ENCODE assay signal across 12 cellular contexts in genomic region chr13:50131998-50132936, GRCh38.
A peak's percentile ranks its signal among the peaks of the same experiment; 100 is the strongest.
DNase-seq lines count a peak whose midpoint lies in the region; ATAC-seq, FAIRE-seq and TF ChIP-seq lines count a peak whose summit lies in the region.
"Had no signal": no experiment of that assay in that cellular context is flagged by ENCODE, and none has a peak within 500 bp of the region (broad histone marks: within the 10 kb centered on the region; RNA-seq: fewer than 3 reads in every experiment).

No MANE protein-coding gene starts in this region.

- no peaks in the 10 kb centered on the region for H3K9me3 Mint-ChIP-seq in activated T-helper 17 cell treated with anti-CD3 and anti-CD28 coated beads, Interleukin-2, amount 50 U/mL, for 72 hours
- no peaks in the 10 kb centered on the region for H3K9me3 Mint-ChIP-seq in stimulated activated naive CD8-positive, alpha-beta T cell treated with anti-CD3 and anti-CD28 coated beads, Interleukin-15, amount 100 ng/mL, for 72 hours

- peak overlapping the region; percentile 92 for H3K4me3 Mint-ChIP-seq in activated T-helper 17 cell treated with anti-CD3 and anti-CD28 coated beads, Interleukin-2, amount 50 U/mL, for 72 hours
- H3K4me3 Mint-ChIP-seq in stimulated activated naive CD8-positive, alpha-beta T cell treated with anti-CD3 and anti-CD28 coated beads, Interleukin-15, amount 100 ng/mL, for 72 hours = peak overlapping the region; percentile 74 to 81

- no peak overlapping the region for H3K27ac ChIP-seq in HepG2 (ENCODE audit: extremely low read length, insufficient read depth, low read length)
- H3K27ac ChIP-seq in right lobe of liver = no peak overlapping the region
- H3K27ac ChIP-seq in iPS-20b (ENCODE audit: low read length) = no peak overlapping the region
- no peak overlapping the region for H3K27ac ChIP-seq in pancreas
- H3K27ac ChIP-seq: parathyroid adenoma had no signal

- POLR2A ChIA-PET in HepG2 (lab: Yijun Ruan, JAX) = no interaction called here

- TF ChIP-seq EP300 in HepG2 (IDR thresholded peaks at IDR 0.05; ENCODE audit: low read depth in 2 of 2, low read length in 2 of 2) (no peak), HepG2 (CRISPR knock-in tag; IDR thresholded peaks at IDR 0.05; ENCODE audit: borderline replicate concordance) (no peak)

- peaks cover 26% of the 10 kb centered on the region for H3K4me1 ChIP-seq in HepG2 (ENCODE audit: insufficient read depth, low read length)
- peaks cover 0 to 16% (median 4%) of the 10 kb centered on the region in 4 donors for H3K4me1 ChIP-seq in right lobe of liver
- peaks cover 23% of the 10 kb centered on the region for H3K4me1 ChIP-seq in iPS-20b (ENCODE audit: insufficient read depth, low read length)
- H3K4me1 ChIP-seq in pancreas = peaks cover 0 to 6% (median 0%) of the 10 kb centered on the region in 3 donors
- H3K4me1 ChIP-seq: parathyroid adenoma had no signal

- no peak for ATAC-seq in HepG2
- ATAC-seq in right lobe of liver = no peak
- ATAC-seq in activated T-helper 17 cell treated with anti-CD3 and anti-CD28 coated beads, Interleukin-2, amount 50 U/mL, for 72 hours (replicated peaks) = no peak
- no peak for ATAC-seq in stimulated activated naive CD8-positive, alpha-beta T cell treated with anti-CD3 and anti-CD28 coated beads, Interleukin-15, amount 100 ng/mL, for 72 hours
- ATAC-seq in GM18858 (IDR thresholded peaks at IDR 0.05; ENCODE audit: unreplicated experiment) = no peak
- ATAC-seq in pancreas = no peak

- H3K36me3 Mint-ChIP-seq in activated T-helper 17 cell treated with anti-CD3 and anti-CD28 coated beads, Interleukin-2, amount 50 U/mL, for 72 hours (ENCODE audit: low read depth) = peaks cover 7% of the 10 kb centered on the region

- H2AFZ ChIP-seq in HepG2 (ENCODE audit: low read length) = no peak overlapping the region
- H2AFZ ChIP-seq: parathyroid adenoma had no signal

- no peak overlapping the region for H3K9ac ChIP-seq in HepG2 (ENCODE audit: insufficient read depth, low read depth, low read length)
- H3K9ac ChIP-seq in iPS-20b (ENCODE audit: low read depth, low read length) = no peak overlapping the region
- H3K9ac ChIP-seq: parathyroid adenoma had no signal

- FAIRE-seq in HepG2 (lab: Jason Lieb, UNC) (no peak), pancreas (lab: Jason Lieb, UNC) (no peak)
- FAIRE-seq: islet of Langerhans had no signal

- 83% methylated on average over 37 of the region's 37 CpGs for WGBS in HepG2 (ENCODE audit: low lambda C conversion rate)
- WGBS in right lobe of liver (ENCODE audit: insufficient coverage, low coverage, low lambda C conversion rate, missing lambda C conversion rate) = 17% methylated on average over 33 of the region's 37 CpGs
- 31 to 32% methylated on average over 37 of the region's 37 CpGs for WGBS in pancreas, 2 donors

- TF ChIP-seq POLR2A in HepG2 (IDR thresholded peaks at IDR 0.05; ENCODE audit: insufficient read depth in 1 of 2, low read depth in 2 of 2, low read length in 2 of 2) = no peak
- TF ChIP-seq POLR2A in right lobe of liver (IDR thresholded peaks at IDR 0.05) = no peak

- peaks cover 17% of the 10 kb centered on the region for H3K27me3 Mint-ChIP-seq in activated T-helper 17 cell treated with anti-CD3 and anti-CD28 coated beads, Interleukin-2, amount 50 U/mL, for 72 hours
- H3K27me3 Mint-ChIP-seq in stimulated activated naive CD8-positive, alpha-beta T cell treated with anti-CD3 and anti-CD28 coated beads, Interleukin-15, amount 100 ng/mL, for 72 hours = peaks cover 77% of the 10 kb centered on the region

- H3K36me3 ChIP-seq in HepG2 (replicated peaks in 1 of 2; ENCODE audit: control insufficient read depth in 1 of 2, insufficient read depth in 2 of 2, low read length in 2 of 2) (no peaks in the 10 kb centered on the region), right lobe of liver (no peaks in the 10 kb centered on the region), iPS-20b (ENCODE audit: insufficient read depth, low read depth, low read length) (no peaks in the 10 kb centered on the region), pancreas (no peaks in the 10 kb centered on the region)

- H3K4me1 Mint-ChIP-seq in activated T-helper 17 cell treated with anti-CD3 and anti-CD28 coated beads, Interleukin-2, amount 50 U/mL, for 72 hours = peaks cover 22% of the 10 kb centered on the region
- H3K4me1 Mint-ChIP-seq in stimulated activated naive CD8-positive, alpha-beta T cell treated with anti-CD3 and anti-CD28 coated beads, Interleukin-15, amount 100 ng/mL, for 72 hours = peaks cover 56% of the 10 kb centered on the region

- H3K27ac Mint-ChIP-seq in activated T-helper 17 cell treated with anti-CD3 and anti-CD28 coated beads, Interleukin-2, amount 50 U/mL, for 72 hours = peak overlapping the region; percentile 58
- H3K27ac Mint-ChIP-seq in stimulated activated naive CD8-positive, alpha-beta T cell treated with anti-CD3 and anti-CD28 coated beads, Interleukin-15, amount 100 ng/mL, for 72 hours = no peak overlapping the region

- no peaks in the 10 kb centered on the region for H3K9me3 ChIP-seq in HepG2 (ENCODE audit: low read length)
- H3K9me3 ChIP-seq in right lobe of liver = no peaks in the 10 kb centered on the region
- H3K9me3 ChIP-seq in iPS-20b (ENCODE audit: insufficient read depth, low read depth, low read length) = peaks cover 10% of the 10 kb centered on the region; the same call in 1 of the 2 replicates
- no peaks in the 10 kb centered on the region for H3K9me3 ChIP-seq in pancreas

- in situ Hi-C loops in HepG2 (cut with HindIII; ENCODE audit: extremely low pct_ligation_motif_present, low pct_unique_long_range_greater_than_20kb) = no loop called here

- no peak for TF ChIP-seq CTCF in HepG2 (CRISPR knock-in tag; IDR thresholded peaks at IDR 0.05)
- no peak for TF ChIP-seq CTCF in right lobe of liver (IDR thresholded peaks at IDR 0.05)
- no peak for TF ChIP-seq CTCF in pancreas (IDR thresholded peaks at IDR 0.05)

- intact Hi-C loops in HepG2 (cut with micrococcal nuclease; ENCODE audit: unreplicated experiment) = no loop called here
- intact Hi-C loops in right lobe of liver (cut with DNase I) = no loop called here
- intact Hi-C loops in pancreas (cut with DNase I) = no loop called here

- no peak for DNase-seq in HepG2 (ENCODE audit: low spot score)
- no peak for DNase-seq in right lobe of liver
- DNase-seq in stimulated activated naive CD8-positive, alpha-beta T cell treated with anti-CD3 and anti-CD28 coated beads, Interleukin-15, amount 100 ng/mL, for 72 hours = peak in 1 of 2 donors; percentile 15
- DNase-seq in DMS114 treated with DMSO at 0.1 percent for 48 hours (lab: John Stamatoyannopoulos, UW; ENCODE audit: unreplicated experiment) = no peak
- no peak for DNase-seq in pancreas
- DNase-seq: NCI-H446 treated with DMSO at 0.1 percent for 48 hours, SW 1271 had no signal

- H3K27me3 ChIP-seq in HepG2 (ENCODE audit: control insufficient read depth in 1 of 2, insufficient read depth in 2 of 2, low read length in 2 of 2) = peaks cover 3 to 34% of the 10 kb centered on the region in 2 experiments; a peak in 4 of 5 replicates
- H3K27me3 ChIP-seq in right lobe of liver = peaks cover 5 to 46% of the 10 kb centered on the region in 2 donors
- H3K27me3 ChIP-seq in iPS-20b (ENCODE audit: insufficient read depth, low read length) = peaks cover 96% of the 10 kb centered on the region
- H3K27me3 ChIP-seq in pancreas = peaks cover 4 to 47% (median 16%) of the 10 kb centered on the region in 4 donors

- no peak overlapping the region for H3K4me3 ChIP-seq in HepG2 (replicated peaks in 1 of 3; ENCODE audit: insufficient read depth in 1 of 3, low read depth in 2 of 3, low read length in 3 of 3)
- no peak overlapping the region for H3K4me3 ChIP-seq in right lobe of liver
- peak overlapping the region; percentile 50 for H3K4me3 ChIP-seq in iPS-20b (ENCODE audit: low read length)
- no peak overlapping the region for H3K4me3 ChIP-seq in pancreas

- no peak overlapping the region for H3K4me2 ChIP-seq in HepG2 (ENCODE audit: low read depth, low read length)

- BruUV-seq in HepG2 (replicated peaks; lab: Mats Ljungman, UMichigan) = no TSS peak

- TF ChIP-seq RAD21 in HepG2 (CRISPR knock-in tag; IDR thresholded peaks at IDR 0.05) = no peak

- CTCF ChIA-PET in HepG2 (lab: Yijun Ruan, JAX; ENCODE audit: low intra/inter-chr PET ratio, low total read pairs) = no interaction called here

- no peaks in the 10 kb centered on the region for H4K20me1 ChIP-seq in HepG2 (ENCODE audit: insufficient read depth, low read length)

- H3K79me2 ChIP-seq in HepG2 (ENCODE audit: insufficient read depth, low read length) = no peaks in the 10 kb centered on the region
- H3K79me2 ChIP-seq: parathyroid adenoma had no signal

TF ChIP-seq in HepG2, 621 proteins besides CTCF, POLR2A, EP300 and RAD21 (continues in another document):
- TF ChIP-seq RFX1 (IDR thresholded peaks at IDR 0.05) (no peak), UBTF (CRISPR knock-in tag; IDR thresholded peaks at IDR 0.05) (no peak), TFDP1 (CRISPR knock-in tag; IDR thresholded peaks at IDR 0.05; ENCODE audit: borderline replicate concordance) (no peak), NR2C2 (CRISPR knock-in tag; IDR thresholded peaks at IDR 0.05; ENCODE audit: borderline replicate concordance) (no peak), KDM3A (CRISPR knock-in tag; IDR thresholded peaks at IDR 0.05; ENCODE audit: low read depth) (no peak), PPARG (CRISPR knock-in tag; conservative IDR thresholded peaks at IDR 0.05) (no peak), HOXD1 (CRISPR knock-in tag; IDR thresholded peaks at IDR 0.05) (no peak)
